23 cellular contexts compared by ENCODE assay signal in genomic region chr5:8538813-8539212, GRCh38.
"Had no signal": no experiment of that assay in that cellular context is flagged by ENCODE, and none has a peak within 500 bp of the region (broad histone marks: within the 10 kb centered on the region; RNA-seq: fewer than 3 reads in every experiment).

No MANE protein-coding gene starts in this region.

- H3K27me3 ChIP-seq: colonic mucosa, dorsolateral prefrontal cortex, esophagus muscularis mucosa, gastrocnemius medialis, neural progenitor cell, stomach, suprapubic skin, tibial nerve had no signal

- DNase-seq: activated CD4-positive, alpha-beta T cell treated with anti-CD3 and anti-CD28 coated beads for 36 hours; activated CD4-positive, alpha-beta T cell treated with anti-CD3 and anti-CD28 coated beads, Interleukin-2, amount 50 U/mL, for 4 hours; activated CD8-positive, alpha-beta memory T cell treated with anti-CD3 and anti-CD28 coated beads for 24 hours; activated CD8-positive, alpha-beta memory T cell treated with anti-CD3 and anti-CD28 coated beads, Interleukin-2, amount 50 U/mL, for 48 hours; activated naive CD4-positive, alpha-beta T cell treated with Interleukin-2 at 50 U/mL for 16 hours; activated naive CD8-positive, alpha-beta T cell treated with anti-CD3 and anti-CD28 coated beads for 36 hours; activated T-cell treated with anti-CD3 and anti-CD28 coated beads, Interleukin-2, amount 50 U/mL, for 4 hours; colonic mucosa; dorsolateral prefrontal cortex; gastrocnemius medialis; hippocampal formation; left ventricle myocardium inferior; naive thymus-derived CD8-positive, alpha-beta T cell; stimulated activated CD4-positive, alpha-beta T cell treated with anti-CD3 and anti-CD28 coated beads, Interleukin-15, amount 100 ng/mL, for 24 hours; stomach had no signal

- H3K27ac ChIP-seq: colonic mucosa, dorsolateral prefrontal cortex, esophagus muscularis mucosa, gastrocnemius medialis, left ventricle myocardium inferior, neural progenitor cell, stomach, suprapubic skin, tibial nerve had no signal

- H3K36me3 ChIP-seq: colonic mucosa, esophagus muscularis mucosa, gastrocnemius medialis, left ventricle myocardium inferior, neural progenitor cell, stomach, suprapubic skin, tibial nerve had no signal

- H3K4me3 ChIP-seq: colonic mucosa, dorsolateral prefrontal cortex, esophagus muscularis mucosa, gastrocnemius medialis, left ventricle myocardium inferior, neural progenitor cell, smooth muscle cell, stomach, suprapubic skin, tibial nerve had no signal

- H3K4me2 ChIP-seq: neural progenitor cell, smooth muscle cell had no signal

- H2AFZ ChIP-seq: neural progenitor cell had no signal

- H3K4me1 ChIP-seq: colonic mucosa, esophagus muscularis mucosa, gastrocnemius medialis, left ventricle myocardium inferior, neural progenitor cell, stomach, suprapubic skin, tibial nerve had no signal

- H3K9me3 ChIP-seq: colonic mucosa, esophagus muscularis mucosa, gastrocnemius medialis, left ventricle myocardium inferior, suprapubic skin, tibial nerve had no signal

- ATAC-seq: activated CD4-positive, alpha-beta T cell treated with anti-CD3 and anti-CD28 coated beads for 36 hours; activated T-cell treated with anti-CD3 and anti-CD28 coated beads, Interleukin-2, amount 50 U/mL, for 4 hours; gastrocnemius medialis; naive thymus-derived CD8-positive, alpha-beta T cell; sciatic nerve; stimulated activated memory B cell treated with anti-CD40 and anti-IgM and Interleukin-4, amounts not matched to agents 10 μg/mL and 1 μg/mL and 100 μg/mL, for 72 hours; WTC11 had no signal
